ENCODE assay signal across 1 cellular context in genomic region chr7:129450295-129450694, GRCh38.
TF ChIP-seq lines count a peak whose summit lies in the region.

No MANE protein-coding gene starts in this region.

TF ChIP-seq in IMR-90, 13 proteins besides CTCF, POLR2A, EP300 and RAD21:
- TF ChIP-seq FOS (IDR thresholded peaks at IDR 0.05; ENCODE audit: low read depth, low read length) = no peak
- TF ChIP-seq RFX5 (IDR thresholded peaks at IDR 0.05; ENCODE audit: low read depth, low read length) = no peak
- TF ChIP-seq USF2 (IDR thresholded peaks at IDR 0.05; ENCODE audit: low read depth, low read length) = no peak
- no peak for TF ChIP-seq CEBPB (IDR thresholded peaks at IDR 0.05; ENCODE audit: low read depth, low read length)
- no peak for TF ChIP-seq RCOR1 (IDR thresholded peaks at IDR 0.05; ENCODE audit: insufficient replicate concordance, low read length)
- no peak for TF ChIP-seq MAZ (IDR thresholded peaks at IDR 0.05; ENCODE audit: borderline replicate concordance, low read depth, low read length)
- TF ChIP-seq NFE2L2 (IDR thresholded peaks at IDR 0.05; ENCODE audit: low read depth, low read length) = no peak
- no peak for TF ChIP-seq CHD1 (IDR thresholded peaks at IDR 0.05; ENCODE audit: low read depth, low read length)
- TF ChIP-seq MAFK (IDR thresholded peaks at IDR 0.05; ENCODE audit: low read depth, low read length) = no peak
- TF ChIP-seq MXI1 (IDR thresholded peaks at IDR 0.05; ENCODE audit: borderline replicate concordance, low read depth, low read length) = no peak
- no peak for TF ChIP-seq BHLHE40 (IDR thresholded peaks at IDR 0.05; ENCODE audit: low read depth, low read length)
- no peak for TF ChIP-seq SMC3 (IDR thresholded peaks at IDR 0.05; ENCODE audit: low read depth, low read length)
- TF ChIP-seq ELK1 (IDR thresholded peaks at IDR 0.05; ENCODE audit: borderline replicate concordance, low read depth, low read length) = no peak
